ENCODE assay signal across 10 cellular contexts in the genomic region with DNA sequence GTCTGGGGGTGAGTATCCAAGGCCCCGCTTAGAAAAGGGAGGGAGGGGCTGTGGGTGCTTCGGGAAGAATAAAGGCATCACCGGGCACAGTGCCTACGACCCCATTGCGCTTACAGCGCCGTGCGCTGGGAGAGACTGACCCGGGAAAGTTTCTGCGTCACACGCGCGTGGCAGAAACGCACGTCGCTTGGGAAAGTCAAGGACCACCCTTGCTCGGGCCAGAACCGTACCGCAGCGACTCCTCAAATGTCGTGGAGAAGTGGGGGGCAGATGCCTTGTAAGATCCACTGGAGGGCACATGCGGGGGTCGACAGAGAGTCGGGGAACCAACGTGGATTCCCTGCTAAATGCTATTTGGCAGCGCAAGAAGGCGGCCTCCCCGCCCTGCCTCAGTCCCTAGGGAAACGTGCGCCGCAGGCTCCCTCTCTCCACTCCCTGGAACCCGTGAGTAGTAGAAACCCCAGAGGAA. TPM values are rescaled to one million over a fixed set of nuclear protein-coding genes. Genes with fewer than 3 reads are reported as not detected.
A peak's percentile ranks its signal among the peaks of the same experiment; 100 is the strongest.
DNase-seq lines count a peak whose midpoint lies in the region; ATAC-seq and TF ChIP-seq lines count a peak whose summit lies in the region.
"Had no signal": no experiment of that assay in that cellular context is flagged by ENCODE, and none has a peak within 500 bp of the region (broad histone marks: within the 10 kb centered on the region; RNA-seq: fewer than 3 reads in every experiment).

No MANE protein-coding gene starts in this region.

- H3K4me2 ChIP-seq in KMS-11, result peak overlapping the region; percentile 80; the same call in 1 of the 2 replicates

- H2AFZ ChIP-seq in KMS-11 (ENCODE audit: low read depth), result peak overlapping the region; percentile 93; the same call in 1 of the 2 replicates

- no peaks in the 10 kb centered on the region for H3K79me2 ChIP-seq in KMS-11 (ENCODE audit: insufficient read depth, low read depth)

- peak overlapping the region; percentile 99 for H3K4me3 Mint-ChIP-seq in endothelial cell (ENCODE audit: unreplicated experiment)
- H3K4me3 Mint-ChIP-seq: central memory CD8-positive, alpha-beta T cell had no signal

- peaks cover 57% of the 10 kb centered on the region for H3K4me1 Mint-ChIP-seq in endothelial cell (ENCODE audit: unreplicated experiment)

- H4K20me1 ChIP-seq in KMS-11 (ENCODE audit: insufficient read depth), result no peaks in the 10 kb centered on the region

- no peak for TF ChIP-seq POLR2A in GM18505 (IDR thresholded peaks at IDR 0.05; ENCODE audit: borderline replicate concordance, extremely low read depth, insufficient read depth, insufficient read length)

- H3K36me3 ChIP-seq in KMS-11 (ENCODE audit: insufficient read depth) (no peaks in the 10 kb centered on the region), thoracic aorta (no peaks in the 10 kb centered on the region)

- DNase-seq in endothelial cell (ENCODE audit: low spot score) (no peak), lung microvascular endothelial cell (ENCODE audit: low read depth in 2 of 2) (peak; percentile 70 to 73), thoracic aorta (ENCODE audit: low spot score) (no peak), iPS-NIHi11 (ENCODE audit: low spot score) (no peak)
- DNase-seq: NCI-H69 had no signal

- H3K27me3 Mint-ChIP-seq in endothelial cell (ENCODE audit: unreplicated experiment), result peaks cover 16% of the 10 kb centered on the region

- H3K27ac ChIP-seq in KMS-11, result no peak overlapping the region
- peak overlapping the region; percentile 99 for H3K27ac ChIP-seq in thoracic aorta

- H3K36me3 Mint-ChIP-seq in endothelial cell (ENCODE audit: low read depth, unreplicated experiment), result peaks cover 61% of the 10 kb centered on the region

- H3K9me3 Mint-ChIP-seq in endothelial cell (ENCODE audit: unreplicated experiment), result no peaks in the 10 kb centered on the region

- no peak for ATAC-seq in thoracic aorta (ENCODE audit: insufficient number of reproducible peaks, low FRiP score, low read depth)
- no peak for ATAC-seq in GM21360 (IDR thresholded peaks at IDR 0.05; ENCODE audit: unreplicated experiment)
- ATAC-seq in GM18505 (IDR thresholded peaks at IDR 0.05; ENCODE audit: unreplicated experiment), result no peak
- ATAC-seq in GM18519 (IDR thresholded peaks at IDR 0.05; ENCODE audit: low FRiP score, unreplicated experiment), result no peak

- H3K4me1 ChIP-seq in KMS-11 (ENCODE audit: low read depth, poor library complexity, severe bottlenecking), result no peaks in the 10 kb centered on the region
- peaks cover 0 to 37% of the 10 kb centered on the region in 2 donors for H3K4me1 ChIP-seq in thoracic aorta (ENCODE audit: control insufficient read depth in 1 of 2, low read depth in 2 of 2)

- no peak for TF ChIP-seq CTCF in KMS-11 (conservative IDR thresholded peaks at IDR 0.05; ENCODE audit: low read depth, low read length)
- TF ChIP-seq CTCF in endothelial cell (IDR thresholded peaks at IDR 0.05; ENCODE audit: unreplicated experiment), result no peak
- no peak for TF ChIP-seq CTCF in thoracic aorta (IDR thresholded peaks at IDR 0.05)

- no peaks in the 10 kb centered on the region for H3K27me3 ChIP-seq in KMS-11 (ENCODE audit: insufficient read depth, low read depth)
- no peaks in the 10 kb centered on the region for H3K27me3 ChIP-seq in thoracic aorta (replicated peaks; ENCODE audit: insufficient read depth)

- no peaks in the 10 kb centered on the region for H3K9me3 ChIP-seq in thoracic aorta

- H3K4me3 ChIP-seq in KMS-11 (IDR thresholded peaks at IDR 0.05; ENCODE audit: insufficient read depth, low read depth, low read length) (no peak overlapping the region), thoracic aorta (peak overlapping the region; percentile 93)

- no peak overlapping the region for H3K9ac ChIP-seq in KMS-11

- H3K27ac Mint-ChIP-seq in endothelial cell (ENCODE audit: unreplicated experiment), result peak overlapping the region; percentile 42

RNA-seq across cellular contexts. Expression of gene ADAMTS9, which starts 2.4 kb away (rescaled TPM):
- 261 TPM for total RNA-seq in endothelial cell (ENCODE audit: unreplicated experiment)
- total RNA-seq in lung microvascular endothelial cell, result 20.6 and 21.1 TPM in 2 replicates
- total RNA-seq in thoracic aorta, result 100 to 1,000 TPM; 104 to 420 TPM

Comparison
In these comparisons a context has a peak if more than half of its experiments do, and no peak if none do; other contexts are left out.
1. DNase-seq: peak in lung microvascular endothelial cell (2 of 2); none in endothelial cell (single experiment), thoracic aorta (single experiment) and iPS-NIHi11 (single experiment).